3 cellular contexts compared by ENCODE assay signal in the genomic region with DNA sequence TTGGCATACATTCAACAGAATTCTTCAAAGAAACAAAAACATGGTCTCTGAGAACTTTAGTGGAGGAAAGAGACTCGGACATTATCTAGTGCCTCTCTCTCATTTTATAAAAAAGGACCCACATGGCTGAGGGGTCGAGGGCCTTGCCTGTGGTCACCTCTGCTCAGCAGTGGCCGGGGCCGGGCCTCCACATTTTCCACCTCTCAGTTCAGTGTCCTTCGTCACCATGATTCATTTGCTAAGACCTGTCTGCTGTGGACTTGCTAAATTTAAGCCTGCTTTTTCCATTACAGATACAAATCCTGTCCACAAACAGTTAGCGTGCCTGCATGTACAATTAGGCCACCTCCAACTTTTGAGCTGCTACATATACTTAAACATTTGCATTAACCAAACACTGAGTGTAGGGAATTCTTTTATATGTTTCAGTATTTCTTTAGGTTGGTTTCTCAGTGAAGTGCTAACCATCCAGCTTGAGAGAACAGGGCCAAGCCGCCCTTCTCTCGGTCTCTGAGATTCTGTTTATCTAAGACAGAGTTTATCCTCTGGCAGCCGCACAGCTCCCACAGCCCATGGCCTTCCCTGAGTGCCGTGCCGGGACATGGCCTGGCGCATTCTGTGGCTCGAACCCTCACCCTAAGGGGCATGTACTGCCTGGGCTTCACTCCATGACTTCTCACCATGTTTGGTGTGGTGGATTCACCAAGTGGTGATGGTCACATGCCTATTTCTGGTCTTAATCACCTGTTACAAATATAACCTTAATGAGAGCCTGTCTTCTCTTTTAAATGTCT.
TF ChIP-seq lines count a peak whose summit lies in the region.

No MANE protein-coding gene starts in this region.

TF ChIP-seq in liver, 16 proteins besides CTCF, POLR2A, EP300 and RAD21:
- TF ChIP-seq HNF4G (IDR thresholded peaks at IDR 0.05) (no peak), REST (IDR thresholded peaks at IDR 0.05) (no peak), FOXA1 (IDR thresholded peaks at IDR 0.05) (no peak), YY1 (IDR thresholded peaks at IDR 0.05) (no peak), FOXA2 (IDR thresholded peaks at IDR 0.05) (no peak), NR2F2 (IDR thresholded peaks at IDR 0.05) (peak; percentile 26), ATF3 (IDR thresholded peaks at IDR 0.05) (no peak), JUND (IDR thresholded peaks at IDR 0.05) (no peak)
- TF ChIP-seq, protein P1, sequence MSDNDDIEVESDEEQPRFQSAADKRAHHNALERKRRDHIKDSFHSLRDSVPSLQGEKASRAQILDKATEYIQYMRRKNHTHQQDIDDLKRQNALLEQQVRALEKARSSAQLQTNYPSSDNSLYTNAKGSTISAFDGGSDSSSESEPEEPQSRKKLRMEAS (IDR thresholded peaks at IDR 0.05), result no peak
TF ChIP-seq in liver: peak in this region for 1.

TF ChIP-seq in HepG2, 621 proteins besides CTCF, POLR2A, EP300 and RAD21:
- TF ChIP-seq AKNA (CRISPR knock-in tag; IDR thresholded peaks at IDR 0.05; ENCODE audit: borderline replicate concordance), result no peak

TF ChIP-seq in WTC11, 78 proteins besides CTCF, POLR2A, EP300 and RAD21:
- no peak for TF ChIP-seq ELF4 (CRISPR knock-in tag; IDR thresholded peaks at IDR 0.05; ENCODE audit: low read depth)
- TF ChIP-seq ZBTB43 (CRISPR knock-in tag; IDR thresholded peaks at IDR 0.05), result no peak
- no peak for TF ChIP-seq ZNF396 (CRISPR knock-in tag; IDR thresholded peaks at IDR 0.05; ENCODE audit: borderline replicate concordance)
- no peak for TF ChIP-seq ARID4B (CRISPR knock-in tag; IDR thresholded peaks at IDR 0.05; ENCODE audit: borderline replicate concordance)
- TF ChIP-seq PRDM15 (CRISPR knock-in tag; IDR thresholded peaks at IDR 0.05), result no peak
- no peak for TF ChIP-seq ZBTB21 (CRISPR knock-in tag; IDR thresholded peaks at IDR 0.05; ENCODE audit: borderline replicate concordance)
- no peak for TF ChIP-seq HMGXB4 (CRISPR knock-in tag; IDR thresholded peaks at IDR 0.05)
- TF ChIP-seq CREB1 (CRISPR knock-in tag; IDR thresholded peaks at IDR 0.05), result no peak
